Comparison of ENCODE assay signal across 17 cellular contexts in genomic region chr13:27327633-27328032, GRCh38. TPM values are rescaled to one million over a fixed set of nuclear protein-coding genes. Genes with fewer than 3 reads are reported as not detected.
DNase-seq lines count a peak whose midpoint lies in the region; ATAC-seq and TF ChIP-seq lines count a peak whose summit lies in the region.
"Had no signal": no experiment of that assay in that cellular context is flagged by ENCODE, and none has a peak within 500 bp of the region (broad histone marks: within the 10 kb centered on the region; RNA-seq: fewer than 3 reads in every experiment).

No MANE protein-coding gene starts in this region.

- peak overlapping the region; percentile 84; the same call in 1 of the 2 replicates for H2AFZ ChIP-seq in OCI-LY3 (ENCODE audit: low read depth, low read length)

- H3K9me3 ChIP-seq in HEK293 (ENCODE audit: control insufficient read depth, insufficient read depth, low read depth, low read length) (no peaks in the 10 kb centered on the region), OCI-LY3 (ENCODE audit: insufficient read depth, low read length) (no peaks in the 10 kb centered on the region)
- H3K9me3 ChIP-seq: BLaER1 treated with 17β-estradiol and CSF1 and Interleukin-3, amounts not matched to agents 10 nM and 100 nM; Caco-2 had no signal

- H3K36me3 ChIP-seq in HEK293 (ENCODE audit: control insufficient read depth in 2 of 2, insufficient read depth in 1 of 2, low read length in 2 of 2) = no peaks in the 10 kb centered on the region
- H3K36me3 ChIP-seq in OCI-LY3 (replicated peaks; ENCODE audit: low read depth, low read length) = no peaks in the 10 kb centered on the region
- H3K36me3 ChIP-seq: BLaER1 treated with 17β-estradiol and CSF1 and Interleukin-3, amounts not matched to agents 10 nM and 100 nM had no signal

- POLR2A ChIA-PET in HEK293 (lab: Yijun Ruan, JAX) = interaction anchor here (0.6 kb wide), 2 partner anchors 10 to 14 kb away, joined by 3 to 4 read pairs; no protein-coding TSS in a partner anchor

- H3K36me3 Mint-ChIP-seq in glutamatergic neuron (ENCODE audit: unreplicated experiment) = no peaks in the 10 kb centered on the region
- H3K36me3 Mint-ChIP-seq: CD8-positive, alpha-beta T cell had no signal

- H3K4me2 ChIP-seq in OCI-LY3 (ENCODE audit: low read length) = no peak overlapping the region; the same call in 1 of the 2 replicates
- H3K4me2 ChIP-seq: BLaER1 treated with 17β-estradiol and CSF1 and Interleukin-3, amounts not matched to agents 10 nM and 100 nM had no signal

- no peaks in the 10 kb centered on the region for H3K79me2 ChIP-seq in OCI-LY3 (ENCODE audit: low read length)

- CTCF ChIA-PET in HEK293 (lab: Yijun Ruan, JAX) = interaction anchor here (0.7 to 0.8 kb wide), 2 partner anchors 34 kb away, joined by 3 to 4 read pairs; no protein-coding TSS in a partner anchor

- H3K27ac ChIP-seq in HEK293 (ENCODE audit: extremely low read depth, low read depth, low read length) = no peak overlapping the region
- H3K27ac ChIP-seq in OCI-LY3 (ENCODE audit: low read length) = no peak overlapping the region
- H3K27ac ChIP-seq: BLaER1 treated with 17β-estradiol and CSF1 and Interleukin-3, amounts not matched to agents 10 nM and 100 nM; C4-2B had no signal

- H3K4me3 Mint-ChIP-seq in glutamatergic neuron (ENCODE audit: unreplicated experiment) = no peak overlapping the region
- no peak overlapping the region for H3K4me3 Mint-ChIP-seq in stimulated activated naive CD8-positive, alpha-beta T cell treated with anti-CD3 and anti-CD28 coated beads, Interleukin-15, amount 100 ng/mL, for 72 hours
- H3K4me3 Mint-ChIP-seq: B cell; CD4-positive, alpha-beta T cell; CD8-positive, alpha-beta T cell had no signal

- peaks cover 2% of the 10 kb centered on the region for H3K27me3 Mint-ChIP-seq in glutamatergic neuron (ENCODE audit: unreplicated experiment)
- no peaks in the 10 kb centered on the region for H3K27me3 Mint-ChIP-seq in stimulated activated naive CD8-positive, alpha-beta T cell treated with anti-CD3 and anti-CD28 coated beads, Interleukin-15, amount 100 ng/mL, for 72 hours

- no peak overlapping the region for H3K4me3 ChIP-seq in HEK293 (ENCODE audit: low read depth, low read length)
- H3K4me3 ChIP-seq in OCI-LY3 (ENCODE audit: low read length) = no peak overlapping the region
- H3K4me3 ChIP-seq: BLaER1 treated with 17β-estradiol and CSF1 and Interleukin-3, amounts not matched to agents 10 nM and 100 nM had no signal

- H3K4me1 ChIP-seq in HEK293 (ENCODE audit: control insufficient read depth, insufficient read depth, low read length) (no peaks in the 10 kb centered on the region), OCI-LY3 (ENCODE audit: low read length) (no peaks in the 10 kb centered on the region; the same call in 1 of the 2 replicates)
- H3K4me1 ChIP-seq: BLaER1 treated with 17β-estradiol and CSF1 and Interleukin-3, amounts not matched to agents 10 nM and 100 nM; Caco-2 had no signal

- no peak overlapping the region for H3K9ac ChIP-seq in OCI-LY3 (ENCODE audit: low read length)
- H3K9ac ChIP-seq: BLaER1 treated with 17β-estradiol and CSF1 and Interleukin-3, amounts not matched to agents 10 nM and 100 nM had no signal

- no peak for DNase-seq in glutamatergic neuron
- DNase-seq in stimulated activated naive CD8-positive, alpha-beta T cell treated with anti-CD3 and anti-CD28 coated beads, Interleukin-15, amount 100 ng/mL, for 72 hours = no peak
- DNase-seq in HCEC 1CT = no peak
- DNase-seq in OCI-M2 (lab: John Stamatoyannopoulos, UW; ENCODE audit: unreplicated experiment) = no peak
- DNase-seq: 8988T; AML-193; Caco-2; Calu3; CD4-positive, alpha-beta T cell; DMS79 treated with DMSO at 0.1 percent for 48 hours; GF-D8 had no signal

- H3K27ac Mint-ChIP-seq in glutamatergic neuron (ENCODE audit: unreplicated experiment) = peak overlapping the region; percentile 91
- no peak overlapping the region for H3K27ac Mint-ChIP-seq in stimulated activated naive CD8-positive, alpha-beta T cell treated with anti-CD3 and anti-CD28 coated beads, Interleukin-15, amount 100 ng/mL, for 72 hours
- H3K27ac Mint-ChIP-seq: B cell; CD4-positive, alpha-beta T cell; CD8-positive, alpha-beta T cell had no signal

- no peak for TF ChIP-seq CTCF in HEK293 (tag by site-specific recombination; IDR thresholded peaks at IDR 0.05)
- no peak for TF ChIP-seq CTCF in OCI-LY3 (IDR thresholded peaks at IDR 0.05; ENCODE audit: low read depth, low read length)
- TF ChIP-seq CTCF in glutamatergic neuron (IDR thresholded peaks at IDR 0.05; ENCODE audit: partially characterized antibody, unreplicated experiment) = no peak

- no peaks in the 10 kb centered on the region for H4K20me1 ChIP-seq in OCI-LY3 (ENCODE audit: insufficient read depth, low read length)
- H4K20me1 ChIP-seq: BLaER1 treated with 17β-estradiol and CSF1 and Interleukin-3, amounts not matched to agents 10 nM and 100 nM had no signal

- peaks cover 29% of the 10 kb centered on the region for H3K27me3 ChIP-seq in OCI-LY3 (ENCODE audit: low read depth, low read length)
- H3K27me3 ChIP-seq: BLaER1 treated with 17β-estradiol and CSF1 and Interleukin-3, amounts not matched to agents 10 nM and 100 nM had no signal

- H3K9me3 Mint-ChIP-seq in glutamatergic neuron (ENCODE audit: unreplicated experiment) = peaks cover 4% of the 10 kb centered on the region
- H3K9me3 Mint-ChIP-seq in stimulated activated naive CD8-positive, alpha-beta T cell treated with anti-CD3 and anti-CD28 coated beads, Interleukin-15, amount 100 ng/mL, for 72 hours = no peaks in the 10 kb centered on the region
- H3K9me3 Mint-ChIP-seq: CD4-positive, alpha-beta T cell; CD8-positive, alpha-beta T cell had no signal

- H3K4me1 Mint-ChIP-seq in glutamatergic neuron (ENCODE audit: low read depth, unreplicated experiment) = peaks cover 13% of the 10 kb centered on the region
- peaks cover 13% of the 10 kb centered on the region for H3K4me1 Mint-ChIP-seq in stimulated activated naive CD8-positive, alpha-beta T cell treated with anti-CD3 and anti-CD28 coated beads, Interleukin-15, amount 100 ng/mL, for 72 hours

- ATAC-seq in stimulated activated naive CD8-positive, alpha-beta T cell treated with anti-CD3 and anti-CD28 coated beads, Interleukin-15, amount 100 ng/mL, for 72 hours = no peak
- ATAC-seq: CD8-positive, alpha-beta T cell had no signal

TF ChIP-seq in HEK293, 187 proteins besides CTCF, POLR2A, EP300 and RAD21 (continues in another document):
- TF ChIP-seq ZNF555 (tag by site-specific recombination; conservative IDR thresholded peaks at IDR 0.05) = peak; percentile 43
- no peak for TF ChIP-seq KLF7 (tag by site-specific recombination; IDR thresholded peaks at IDR 0.05; ENCODE audit: borderline replicate concordance)
- TF ChIP-seq, protein P1, sequence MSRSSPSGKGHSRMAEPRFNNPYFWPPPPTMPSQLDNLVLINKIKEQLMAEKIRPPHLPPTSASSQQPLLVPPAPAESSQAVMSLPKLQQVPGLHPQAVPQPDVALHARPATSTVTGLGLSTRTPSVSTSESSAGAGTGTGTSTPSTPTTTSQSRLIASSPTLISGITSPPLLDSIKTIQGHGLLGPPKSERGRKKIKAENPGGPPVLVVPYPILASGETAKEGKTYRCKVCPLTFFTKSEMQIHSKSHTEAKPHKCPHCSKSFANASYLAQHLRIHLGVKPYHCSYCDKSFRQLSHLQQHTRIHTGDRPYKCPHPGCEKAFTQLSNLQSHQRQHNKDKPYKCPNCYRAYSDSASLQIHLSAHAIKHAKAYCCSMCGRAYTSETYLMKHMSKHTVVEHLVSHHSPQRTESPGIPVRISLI (tag by site-specific recombination; IDR thresholded peaks at IDR 0.05) = no peak
- TF ChIP-seq ZNF571 (tag by site-specific recombination; IDR thresholded peaks at IDR 0.05) = no peak
- no peak for TF ChIP-seq ZFP41 (tag by site-specific recombination; IDR thresholded peaks at IDR 0.05; ENCODE audit: borderline replicate concordance)
- TF ChIP-seq, protein P2, sequence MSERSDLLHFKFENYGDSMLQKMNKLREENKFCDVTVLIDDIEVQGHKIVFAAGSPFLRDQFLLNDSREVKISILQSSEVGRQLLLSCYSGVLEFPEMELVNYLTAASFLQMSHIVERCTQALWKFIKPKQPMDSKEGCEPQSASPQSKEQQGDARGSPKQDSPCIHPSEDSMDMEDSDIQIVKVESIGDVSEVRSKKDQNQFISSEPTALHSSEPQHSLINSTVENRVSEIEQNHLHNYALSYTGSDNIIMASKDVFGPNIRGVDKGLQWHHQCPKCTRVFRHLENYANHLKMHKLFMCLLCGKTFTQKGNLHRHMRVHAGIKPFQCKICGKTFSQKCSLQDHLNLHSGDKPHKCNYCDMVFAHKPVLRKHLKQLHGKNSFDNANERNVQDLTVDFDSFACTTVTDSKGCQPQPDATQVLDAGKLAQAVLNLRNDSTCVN (tag by site-specific recombination; optimal IDR thresholded peaks at IDR 0.05) = no peak
- peak; percentile 43 for TF ChIP-seq ZNF623 (tag by site-specific recombination; IDR thresholded peaks at IDR 0.05)
- TF ChIP-seq ZNF426 (tag by site-specific recombination; IDR thresholded peaks at IDR 0.05) = peak; percentile 56
- no peak for TF ChIP-seq ZNF302 (tag by site-specific recombination; IDR thresholded peaks at IDR 0.05; ENCODE audit: low read depth)
- no peak for TF ChIP-seq ZNF433 (tag by site-specific recombination; IDR thresholded peaks at IDR 0.05; ENCODE audit: low read depth)
- TF ChIP-seq, protein P3, sequence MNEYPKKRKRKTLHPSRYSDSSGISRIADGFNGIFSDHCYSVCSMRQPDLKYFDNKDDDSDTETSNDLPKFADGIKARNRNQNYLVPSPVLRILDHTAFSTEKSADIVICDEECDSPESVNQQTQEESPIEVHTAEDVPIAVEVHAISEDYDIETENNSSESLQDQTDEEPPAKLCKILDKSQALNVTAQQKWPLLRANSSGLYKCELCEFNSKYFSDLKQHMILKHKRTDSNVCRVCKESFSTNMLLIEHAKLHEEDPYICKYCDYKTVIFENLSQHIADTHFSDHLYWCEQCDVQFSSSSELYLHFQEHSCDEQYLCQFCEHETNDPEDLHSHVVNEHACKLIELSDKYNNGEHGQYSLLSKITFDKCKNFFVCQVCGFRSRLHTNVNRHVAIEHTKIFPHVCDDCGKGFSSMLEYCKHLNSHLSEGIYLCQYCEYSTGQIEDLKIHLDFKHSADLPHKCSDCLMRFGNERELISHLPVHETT (tag by site-specific recombination; IDR thresholded peaks at IDR 0.05) = no peak
- no peak for TF ChIP-seq ZNF114 (tag by site-specific recombination; IDR thresholded peaks at IDR 0.05)
- TF ChIP-seq ZNF664 (tag by site-specific recombination; IDR thresholded peaks at IDR 0.05) = 0 out of 2 replicates have a peak, but pooled peaks have one; percentile 20
- peak; percentile 35; the same call in 1 of the 2 replicates for TF ChIP-seq ZNF266 (tag by site-specific recombination; IDR thresholded peaks at IDR 0.05; ENCODE audit: low read depth)
- TF ChIP-seq GLI4 (tag by site-specific recombination; IDR thresholded peaks at IDR 0.05) = no peak

RNA-seq across cellular contexts. Expression of gene RASL11A, which starts 57.0 kb away (rescaled TPM):
- total RNA-seq in glutamatergic neuron (ENCODE audit: unreplicated experiment) = 1.8 TPM
